In the genomic region with DNA sequence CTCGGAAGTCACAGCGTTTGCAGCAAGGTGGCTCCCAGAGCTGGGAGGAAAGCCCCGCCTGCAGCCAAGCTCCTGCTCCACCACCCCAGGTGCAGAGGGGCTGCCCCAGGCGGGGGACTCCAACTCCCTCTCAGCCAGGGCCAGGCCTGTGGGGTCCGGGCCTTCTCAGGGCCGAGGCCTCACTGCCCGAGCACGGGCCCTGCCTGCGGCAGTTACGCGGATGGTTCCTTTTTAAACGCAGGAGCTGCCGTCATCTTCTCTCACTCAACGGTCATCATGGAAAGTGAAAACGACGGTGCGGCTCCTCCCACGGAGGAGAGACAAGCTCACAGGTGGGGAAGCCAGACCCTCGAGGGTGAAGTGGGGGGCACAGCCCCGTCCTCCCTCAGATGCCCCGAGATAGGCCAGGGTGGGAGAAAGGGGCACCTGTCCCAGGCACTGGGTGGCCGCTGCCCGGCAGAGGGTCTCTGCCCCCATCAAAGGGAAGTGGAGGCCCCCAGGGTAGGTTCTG, we compare ENCODE assay signal across 8 cellular contexts. TPM values are rescaled to one million over a fixed set of nuclear protein-coding genes. Genes with fewer than 3 reads are reported as not detected.
A peak's percentile ranks its signal among the peaks of the same experiment; 100 is the strongest.
DNase-seq lines count a peak whose midpoint lies in the region; ATAC-seq and TF ChIP-seq lines count a peak whose summit lies in the region.
"Not testable (repeated sequence)": the region's sequence is repeated elsewhere in the genome, so short reads cannot be mapped to it uniquely, and the experiment has no call there.

No MANE protein-coding gene starts in this region.

- H3K4me3 Mint-ChIP-seq in CD8-positive, alpha-beta memory T cell = peak overlapping the region; percentile 75 to 89 (median 80)
- H3K4me3 Mint-ChIP-seq in IgD-negative memory B cell = peak overlapping the region; percentile 90 to 95 (median 94)

- H3K27me3 Mint-ChIP-seq in CD8-positive, alpha-beta memory T cell; IgD-negative memory B cell: not testable (repeated sequence)

- H3K4me1 ChIP-seq in CD8-positive, alpha-beta memory T cell (ENCODE audit: insufficient read depth, low read length) = peaks cover 43% of the 10 kb centered on the region
- H3K4me1 ChIP-seq in mucosa of descending colon (ENCODE audit: low read depth) = peaks cover 23% of the 10 kb centered on the region

- DNase-seq in CD8-positive, alpha-beta memory T cell = peak; percentile 26 to 78 (median 41)
- peak; percentile 45 for DNase-seq in activated CD8-positive, alpha-beta memory T cell treated with anti-CD3 and anti-CD28 coated beads, Interleukin-2, amount 50 U/mL, for 4 hours
- DNase-seq in effector CD8-positive, alpha-beta T cell (lab: John Stamatoyannopoulos, UW) = peak; percentile 22
- DNase-seq in mucosa of descending colon = peak in 2 of 3 donors; percentile 60 to 67
- peak; percentile 15 for DNase-seq in stimulated activated CD8-positive, alpha-beta memory T cell treated with anti-CD3 and anti-CD28 coated beads, Interleukin-4, amount 100 ng/mL, for 24 hours (ENCODE audit: low read depth)

- peak overlapping the region; percentile 60 for H3K4me3 ChIP-seq in CD8-positive, alpha-beta memory T cell (ENCODE audit: low read length)
- H3K4me3 ChIP-seq in mucosa of descending colon = peak overlapping the region; percentile 13

- H3K9me3 ChIP-seq in CD8-positive, alpha-beta memory T cell (ENCODE audit: low read length); mucosa of descending colon: not testable (repeated sequence)

- not testable (repeated sequence) for H3K36me3 Mint-ChIP-seq in CD8-positive, alpha-beta memory T cell
- peaks cover 11% of the 10 kb centered on the region for H3K36me3 Mint-ChIP-seq in IgD-negative memory B cell

- TF ChIP-seq CTCF in mucosa of descending colon (IDR thresholded peaks at IDR 0.05) = not testable (repeated sequence)

- not testable (repeated sequence) for H3K27me3 ChIP-seq in CD8-positive, alpha-beta memory T cell (ENCODE audit: insufficient read depth, low read length, poor library complexity, severe bottlenecking)

- H3K27ac ChIP-seq in CD8-positive, alpha-beta memory T cell (ENCODE audit: low read depth, low read length) = peak overlapping the region; percentile 71

- CTCF ChIA-PET in CD8-positive, alpha-beta memory T cell (lab: Charles Lee) = interaction anchor here (0.7 to 3.9 kb wide), 7 partner anchors 8 to 190 kb away, joined by 4 to 30 read pairs (median 4); a partner anchor contains a TSS

- H3K9me3 Mint-ChIP-seq in CD8-positive, alpha-beta memory T cell = not testable (repeated sequence)
- peaks cover 4 to 12% (median 5%) of the 10 kb centered on the region in 3 donors for H3K9me3 Mint-ChIP-seq in IgD-negative memory B cell

- peak overlapping the region; percentile 93 to 100 (median 97) for H3K27ac Mint-ChIP-seq in CD8-positive, alpha-beta memory T cell
- peak overlapping the region; percentile 98 to 99 (median 99) for H3K27ac Mint-ChIP-seq in IgD-negative memory B cell

- POLR2A ChIA-PET in CD8-positive, alpha-beta memory T cell (lab: Charles Lee) = interaction anchor here (0.6 to 1.8 kb wide), 8 partner anchors 8 to 825 kb away, joined by 3 to 12 read pairs (median 3); a partner anchor contains a TSS

- intact Hi-C loops in mucosa of descending colon (cut with DNase I, micrococcal nuclease) = not testable (repeated sequence)

- H3K4me1 Mint-ChIP-seq in CD8-positive, alpha-beta memory T cell = peaks cover 33 to 47% (median 34%) of the 10 kb centered on the region in 3 donors
- peaks cover 40 to 55% (median 50%) of the 10 kb centered on the region in 3 donors for H3K4me1 Mint-ChIP-seq in IgD-negative memory B cell

- not testable (repeated sequence) for H3K36me3 ChIP-seq in CD8-positive, alpha-beta memory T cell (ENCODE audit: insufficient read depth, low read length); mucosa of descending colon (ENCODE audit: low read depth)

- ATAC-seq in GM19372 (IDR thresholded peaks at IDR 0.05; ENCODE audit: low read depth, unreplicated experiment) = peak; percentile 38
- peak; percentile 32 for ATAC-seq in HG02852 (IDR thresholded peaks at IDR 0.05; ENCODE audit: unreplicated experiment)
- ATAC-seq in mucosa of descending colon = peak; percentile 5

RNA-seq across cellular contexts. Expression of a gene that starts 9.0 kb away (rescaled TPM):
- total RNA-seq in CD8-positive, alpha-beta memory T cell = 10 to 100 TPM; 41.3 to 45.5 TPM
- polyA plus RNA-seq in CD8-positive, alpha-beta memory T cell = 23.2 TPM
- 20.3 TPM for polyA plus RNA-seq in IgD-negative memory B cell
- 10 to 100 TPM; 45.2 to 65.5 (median 48.3) TPM for total RNA-seq in mucosa of descending colon

RNA-seq across cellular contexts. Expression of a gene that starts 21.4 kb away (rescaled TPM):
- total RNA-seq in CD8-positive, alpha-beta memory T cell = 100 to 1,000 TPM; 164 to 168 TPM
- 51.6 TPM for polyA plus RNA-seq in CD8-positive, alpha-beta memory T cell
- polyA plus RNA-seq in IgD-negative memory B cell = 63.3 TPM
- total RNA-seq in mucosa of descending colon = 100 to 1,000 TPM; 143 to 206 (median 146) TPM

RNA-seq across cellular contexts. Expression of a gene that starts 47.6 kb away (rescaled TPM):
- total RNA-seq in CD8-positive, alpha-beta memory T cell = not detected
- not detected for polyA plus RNA-seq in CD8-positive, alpha-beta memory T cell
- not detected for polyA plus RNA-seq in IgD-negative memory B cell
- total RNA-seq in mucosa of descending colon = 1 to 10 TPM; 1.3 to 7.8 (median 1.6) TPM

RNA-seq across cellular contexts. Expression of a gene that starts 51.2 kb away (rescaled TPM):
- total RNA-seq in CD8-positive, alpha-beta memory T cell = 10 to 100 TPM; 40.3 to 46.3 TPM
- polyA plus RNA-seq in CD8-positive, alpha-beta memory T cell = 25.0 TPM
- polyA plus RNA-seq in IgD-negative memory B cell = 19.4 TPM
- total RNA-seq in mucosa of descending colon = 10 to 100 TPM; 28.1 to 51.6 (median 44.7) TPM

RNA-seq across cellular contexts. Expression of a gene that starts 55.2 kb away (rescaled TPM):
- total RNA-seq in CD8-positive, alpha-beta memory T cell = under 1 TPM in 1 of 2 experiments, not detected in 1; 0.44 TPM
- 6.8 TPM for polyA plus RNA-seq in CD8-positive, alpha-beta memory T cell
- polyA plus RNA-seq in IgD-negative memory B cell = 5.8 TPM
- 10 to 100 TPM in 1 of 3 donors, 1 to 10 TPM in 2; 4.2 to 10.9 (median 9.4) TPM for total RNA-seq in mucosa of descending colon

Comparison
In these comparisons a context has a peak if more than half of its experiments do, and no peak if none do; other contexts are left out.
1. Peak in every context shown above with its lines: DNase-seq, ATAC-seq, H3K4me3 ChIP-seq and H3K27ac ChIP-seq.